ENCODE assay signal across 9 cellular contexts in the genomic region with DNA sequence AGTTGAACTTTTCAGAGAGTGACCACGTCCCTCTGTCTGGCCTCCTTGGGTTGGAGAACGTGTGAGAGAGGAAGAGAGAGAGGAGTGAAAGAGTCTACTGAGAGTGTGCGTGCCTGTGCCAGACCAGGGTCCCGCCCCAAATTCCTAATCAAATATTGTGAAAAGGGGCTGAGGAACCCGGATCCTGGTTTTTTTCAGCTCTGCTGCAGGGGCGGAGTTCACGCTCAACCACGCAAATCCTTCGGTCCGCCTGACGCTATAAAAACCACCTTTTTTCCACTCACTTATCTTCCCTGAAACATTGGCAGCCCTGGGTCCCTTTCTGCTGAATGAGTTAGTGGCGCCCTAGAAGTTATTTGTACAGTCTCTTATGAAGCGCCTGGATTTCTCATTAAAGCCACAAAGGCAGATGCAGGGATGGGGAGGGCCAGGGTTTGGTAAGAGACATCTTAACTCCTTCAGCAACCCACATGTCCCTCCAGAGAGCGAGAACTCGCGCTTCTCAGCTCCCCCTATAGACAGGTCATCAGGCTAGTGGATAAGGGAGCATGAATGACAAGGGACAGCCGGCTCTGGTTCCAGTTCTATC. TPM values are rescaled to one million over a fixed set of nuclear protein-coding genes. Genes with fewer than 3 reads are reported as not detected.
DNase-seq lines count a peak whose midpoint lies in the region; ATAC-seq, FAIRE-seq and TF ChIP-seq lines count a peak whose summit lies in the region.
"Had no signal": no experiment of that assay in that cellular context is flagged by ENCODE, and none has a peak within 500 bp of the region (broad histone marks: within the 10 kb centered on the region; RNA-seq: fewer than 3 reads in every experiment).

A gene (minus strand): TSS at position 86 of the 589 bp plus-strand sequence. CDS start 2,852 bp downstream, outside the sequence.

- intact Hi-C loops in activated naive CD4-positive, alpha-beta T cell treated with anti-CD3 and anti-CD28 coated beads for 36 hours (cut with micrococcal nuclease) = no loop called here
- intact Hi-C loops in K562 (cut with micrococcal nuclease) = no loop called here
- intact Hi-C loops in uterus (cut with DNase I; ENCODE audit: low total_unique reads) = no loop called here

- no peak within 1 kb of the TSS for H3K9ac ChIP-seq in K562 (ENCODE audit: insufficient read depth in 1 of 2, low read depth in 2 of 2, low read length in 2 of 2)

- in situ Hi-C loops in K562 (cut with MboI) = loop anchor here (5.0 kb wide), 1 partner anchor 351 kb away; no protein-coding TSS in a partner anchor

- H3K9me3 ChIP-seq in K562 (replicated peaks; ENCODE audit: control insufficient read depth, insufficient read depth, low read depth, low read length) (no peaks in the 10 kb centered on the region), uterus (no peaks in the 10 kb centered on the region)
- H3K9me3 ChIP-seq: SJSA1 had no signal

- TF ChIP-seq CTCF in K562 (IDR thresholded peaks at IDR 0.05 in 2 of 3, conservative IDR thresholded peaks at IDR 0.05 in 1 of 3; ENCODE audit: insufficient read depth in 2 of 3, low read depth in 1 of 3, low read length in 3 of 3) (peak; percentile 5 to 45 (median 32); a peak in 4 of 6 replicates), uterus (IDR thresholded peaks at IDR 0.05) (no peak)

- H3K27ac Mint-ChIP-seq in activated naive CD4-positive, alpha-beta T cell treated with anti-CD3 and anti-CD28 coated beads for 36 hours = peak within 1 kb of the TSS; percentile 52
- no peak within 1 kb of the TSS for H3K27ac Mint-ChIP-seq in activated naive CD4-positive, alpha-beta T cell treated with anti-CD3 and anti-CD28 coated beads, Interleukin-2, amount 10 ng/mL, durations not matched to agents 7 days and 5 days
- no peak within 1 kb of the TSS for H3K27ac Mint-ChIP-seq in memory B cell

- H3K27me3 Mint-ChIP-seq in activated naive CD4-positive, alpha-beta T cell treated with anti-CD3 and anti-CD28 coated beads for 36 hours (ENCODE audit: low read depth) = peaks cover 11% of the 10 kb centered on the region
- peaks cover 82% of the 10 kb centered on the region for H3K27me3 Mint-ChIP-seq in activated naive CD4-positive, alpha-beta T cell treated with anti-CD3 and anti-CD28 coated beads, Interleukin-2, amount 10 ng/mL, durations not matched to agents 7 days and 5 days
- H3K27me3 Mint-ChIP-seq in memory B cell = peaks cover 21% of the 10 kb centered on the region

- no peak within 1 kb of the TSS for H3K4me3 ChIP-seq in K562
- H3K4me3 ChIP-seq in uterus = peak within 1 kb of the TSS; percentile 32 to 42
- H3K4me3 ChIP-seq: SJSA1 had no signal

- H3K4me1 ChIP-seq in K562 (replicated peaks in 1 of 2; ENCODE audit: control insufficient read depth in 2 of 2, insufficient read depth in 2 of 2, low read length in 2 of 2) (no peaks in the 10 kb centered on the region), uterus (peaks cover 0 to 10% of the 10 kb centered on the region in 2 donors)

- peak; percentile 38 for DNase-seq in activated naive CD4-positive, alpha-beta T cell treated with anti-CD3 and anti-CD28 coated beads for 36 hours
- DNase-seq in activated naive CD4-positive, alpha-beta T cell treated with anti-CD3 and anti-CD28 coated beads, Interleukin-2, amount 10 ng/mL, durations not matched to agents 7 days and 5 days = no peak
- DNase-seq in K562 (ENCODE audit: extremely low read depth in 1 of 4, low spot score in 3 of 4) = peak; percentile 38 to 50 (median 43)
- DNase-seq in memory B cell (ENCODE audit: low spot score in 2 of 2) = no peak
- peak; percentile 84 to 85 for DNase-seq in uterus
- no peak for DNase-seq in NCI-H774 (lab: John Stamatoyannopoulos, UW)
- DNase-seq in RCC 7860 (ENCODE audit: low spot score) = no peak

- H3K36me3 ChIP-seq in K562 (ENCODE audit: control insufficient read depth, insufficient read depth, low read length) = no peaks in the 10 kb centered on the region
- H3K36me3 ChIP-seq in uterus = no peaks in the 10 kb centered on the region
- H3K36me3 ChIP-seq: SJSA1 had no signal

- TF ChIP-seq EP300 in K562 (IDR thresholded peaks at IDR 0.05; ENCODE audit: low read length) = no peak

- H3K27me3 ChIP-seq in K562 (ENCODE audit: control insufficient read depth in 2 of 2, insufficient read depth in 2 of 2, low read length in 2 of 2) = peaks cover 49 to 71% of the 10 kb centered on the region in 2 experiments
- no peaks in the 10 kb centered on the region for H3K27me3 ChIP-seq in uterus
- H3K27me3 ChIP-seq: SJSA1 had no signal

- TF ChIP-seq RAD21 in K562 (CRISPR knock-in tag; conservative IDR thresholded peaks at IDR 0.05 in 1 of 2, IDR thresholded peaks at IDR 0.05 in 1 of 2) = no peak

- H3K9me1 ChIP-seq in K562 (ENCODE audit: control insufficient read depth, insufficient read depth, low read length) = no peaks in the 10 kb centered on the region

- H3K36me3 Mint-ChIP-seq in activated naive CD4-positive, alpha-beta T cell treated with anti-CD3 and anti-CD28 coated beads for 36 hours (ENCODE audit: low read depth) = no peaks in the 10 kb centered on the region
- H3K36me3 Mint-ChIP-seq in activated naive CD4-positive, alpha-beta T cell treated with anti-CD3 and anti-CD28 coated beads, Interleukin-2, amount 10 ng/mL, durations not matched to agents 7 days and 5 days = no peaks in the 10 kb centered on the region
- no peaks in the 10 kb centered on the region for H3K36me3 Mint-ChIP-seq in memory B cell

- H3K79me2 ChIP-seq in K562 (ENCODE audit: control insufficient read depth, insufficient read depth, low read length) = no peaks in the 10 kb centered on the region

- H2AFZ ChIP-seq in K562 (ENCODE audit: low read depth, low read length) = no peak within 1 kb of the TSS

- H3K4me3 Mint-ChIP-seq in activated naive CD4-positive, alpha-beta T cell treated with anti-CD3 and anti-CD28 coated beads for 36 hours = peak within 1 kb of the TSS; percentile 52
- H3K4me3 Mint-ChIP-seq in activated naive CD4-positive, alpha-beta T cell treated with anti-CD3 and anti-CD28 coated beads, Interleukin-2, amount 10 ng/mL, durations not matched to agents 7 days and 5 days = no peak within 1 kb of the TSS
- peak within 1 kb of the TSS; percentile 53 for H3K4me3 Mint-ChIP-seq in memory B cell

- peaks cover 11% of the 10 kb centered on the region for H3K4me1 Mint-ChIP-seq in activated naive CD4-positive, alpha-beta T cell treated with anti-CD3 and anti-CD28 coated beads for 36 hours (ENCODE audit: low read depth)
- peaks cover 5% of the 10 kb centered on the region for H3K4me1 Mint-ChIP-seq in activated naive CD4-positive, alpha-beta T cell treated with anti-CD3 and anti-CD28 coated beads, Interleukin-2, amount 10 ng/mL, durations not matched to agents 7 days and 5 days
- peaks cover 2% of the 10 kb centered on the region for H3K4me1 Mint-ChIP-seq in memory B cell

- no peaks in the 10 kb centered on the region for H3K9me3 Mint-ChIP-seq in activated naive CD4-positive, alpha-beta T cell treated with anti-CD3 and anti-CD28 coated beads for 36 hours
- no peaks in the 10 kb centered on the region for H3K9me3 Mint-ChIP-seq in activated naive CD4-positive, alpha-beta T cell treated with anti-CD3 and anti-CD28 coated beads, Interleukin-2, amount 10 ng/mL, durations not matched to agents 7 days and 5 days
- H3K9me3 Mint-ChIP-seq in memory B cell = no peaks in the 10 kb centered on the region

- ATAC-seq in K562 = peak; percentile 86
- ATAC-seq in memory B cell (ENCODE audit: low read depth) = peak; percentile 51
- no peak for ATAC-seq in GM21717 (IDR thresholded peaks at IDR 0.05; ENCODE audit: unreplicated experiment)

- H3K4me2 ChIP-seq in K562 (ENCODE audit: insufficient read depth, low read length) = no peak within 1 kb of the TSS

- FAIRE-seq in K562 (lab: Jason Lieb, UNC) (peak; percentile 77), RCC 7860 (lab: Jason Lieb, UNC) (no peak)

- POLR2A ChIA-PET in K562 (lab: Yijun Ruan, JAX) = interaction anchor here (0.7 to 1.0 kb wide), 3 partner anchors 11 to 20 kb away, joined by 3 to 4 read pairs (median 4); no protein-coding TSS in a partner anchor

- 4% methylated on average over 17 of the region's 17 CpGs for WGBS in K562 (ENCODE audit: insufficient coverage, low coverage, missing lambda C conversion rate)

- peaks cover 11% of the 10 kb centered on the region; the same call in 1 of the 2 replicates for H4K20me1 ChIP-seq in K562 (replicated peaks; ENCODE audit: control insufficient read depth, insufficient read depth, low read length)

- TF ChIP-seq POLR2A in K562 (conservative IDR thresholded peaks at IDR 0.05) = no peak
- peak in 1 of 2 donors; percentile 25 for TF ChIP-seq POLR2A in uterus (IDR thresholded peaks at IDR 0.05)

- no peak within 1 kb of the TSS for H3K27ac ChIP-seq in K562 (ENCODE audit: extremely low read depth, low read depth, low read length)
- peak within 1 kb of the TSS; percentile 67 to 84 for H3K27ac ChIP-seq in uterus
- H3K27ac ChIP-seq: SJSA1 had no signal

- CTCF ChIA-PET in activated naive CD4-positive, alpha-beta T cell treated with anti-CD3 and anti-CD28 coated beads for 36 hours (lab: Charles Lee) = interaction anchor here (0.6 to 24.3 kb wide), 7 partner anchors 8 to 153 kb away, joined by 3 to 686 read pairs (median 5); no protein-coding TSS in a partner anchor
- CTCF ChIA-PET in activated naive CD4-positive, alpha-beta T cell treated with anti-CD3 and anti-CD28 coated beads, Interleukin-2, amount 10 ng/mL, durations not matched to agents 7 days and 5 days (lab: Charles Lee) = interaction anchor here (0.9 to 21.9 kb wide), 3 partner anchors 8 to 83 kb away, joined by 4 to 591 read pairs (median 4); no protein-coding TSS in a partner anchor
- CTCF ChIA-PET in K562 (lab: Yijun Ruan, JAX; ENCODE audit: low intra/inter-chr PET ratio) = interaction anchor here (0.6 kb wide), 1 partner anchor 8 kb away, joined by 3 read pairs; no protein-coding TSS in a partner anchor

- no TSS peak for BruUV-seq in K562 (replicated peaks; lab: Mats Ljungman, UMichigan)

RNA-seq across cellular contexts. Expression of the gene that starts here (rescaled TPM):
- 1 to 10 TPM; 5.3 to 5.8 TPM for total RNA-seq in activated naive CD4-positive, alpha-beta T cell treated with anti-CD3 and anti-CD28 coated beads for 36 hours
- total RNA-seq in K562 (2011; cell fraction: chromatin; rRNA removed; ENCODE audit: low replicate concordance) = not detected in 2 replicates
- total RNA-seq in K562 (2011; cell fraction: nucleolus; rRNA removed) = not detected in 2 replicates
- total RNA-seq in K562 (2011; cell fraction: nucleoplasm; rRNA removed) = not detected in 2 replicates
- total RNA-seq in K562 (2014; rRNA removed) (not detected in 2 replicates), K562 (2014; rRNA removed; fragmentation: Illumina TruSeq; extraction: Trizol) (not detected in 2 replicates), K562 (2015; rRNA removed; fragmentation: Illumina TruSeq; extraction: Trizol) (not detected in 2 replicates), K562 (2021) (0.13 and 0.20 TPM in 2 replicates), uterus (100 to 1,000 TPM in 1 of 4 donors, 10 to 100 TPM in 3; 41.8 to 119 (median 82.7) TPM)
- polyA plus RNA-seq in K562 (2011; rRNA removed) (0.03 TPM in 1 of 2 replicates, not detected in the other), K562 (2014; fragmentation: Illumina TruSeq; extraction: Trizol) (not detected in 2 replicates), K562 (2014; fragmentation: Nextera tagmentation; extraction: Ambion mirVana) (under 1 TPM in 1 of 2 experiments, not detected in 1; 0.03 TPM), K562 (2014; rRNA removed) (not detected in 2 replicates)
- polyA plus RNA-seq in K562 (2011; cell fraction: cytosol; rRNA removed) = 0.01 and 0.04 TPM in 2 replicates
- polyA plus RNA-seq in K562 (2011; cell fraction: nucleus; rRNA removed) = not detected in 2 replicates
- 0.30 TPM in 1 of 2 replicates, not detected in the other for polyA plus RNA-seq in K562 (2012)
- not detected in 2 replicates for polyA minus RNA-seq in K562 (2011; rRNA and poly(A)+ RNA removed)
- not detected in 2 replicates for polyA minus RNA-seq in K562 (2011; cell fraction: cytosol; rRNA and poly(A)+ RNA removed)
- polyA minus RNA-seq in K562 (2011; cell fraction: nucleus; rRNA and poly(A)+ RNA removed) = not detected in 2 replicates

Comparison
In these comparisons a context has a peak if more than half of its experiments do, and no peak if none do; other contexts are left out.
1. RNA of the gene that starts here (total RNA-seq): 41.8 to 119 TPM in uterus; 5.3 to 5.8 TPM in activated naive CD4-positive, alpha-beta T cell treated with anti-CD3 and anti-CD28 coated beads for 36 hours and 0.13 to 0.20 TPM in K562; every median in the first group is over 4 times any median in the second.
2. DNase-seq: peak in activated naive CD4-positive, alpha-beta T cell treated with anti-CD3 and anti-CD28 coated beads for 36 hours (single experiment) and uterus (2 of 2); none in activated naive CD4-positive, alpha-beta T cell treated with anti-CD3 and anti-CD28 coated beads, Interleukin-2, amount 10 ng/mL, durations not matched to agents 7 days and 5 days (single experiment), memory B cell (0 of 2), NCI-H774 (single experiment) and RCC 7860 (single experiment).
3. Peak in DNase-seq and ATAC-seq in K562; RNA of the gene not detected or under 1 TPM.
4. CTCF ChIP-seq: peak in K562 (3 of 3); none in uterus (0 of 4).